26 cellular contexts compared by ENCODE assay signal in genomic region chr4:100929753-100930152, GRCh38.
DNase-seq lines count a peak whose midpoint lies in the region; ATAC-seq and TF ChIP-seq lines count a peak whose summit lies in the region.
"Had no signal": no experiment of that assay in that cellular context is flagged by ENCODE, and none has a peak within 500 bp of the region (broad histone marks: within the 10 kb centered on the region; RNA-seq: fewer than 3 reads in every experiment).

No MANE protein-coding gene starts in this region.

- DNase-seq in A673 (ENCODE audit: low spot score) (peak; percentile 17), COLO668 (lab: John Stamatoyannopoulos, UW; ENCODE audit: unreplicated experiment) (peak; percentile 39), NCI-H146 (lab: John Stamatoyannopoulos, UW) (peak; percentile 67), NCI-H82 treated with DMSO at 0.1 percent for 48 hours (lab: John Stamatoyannopoulos, UW; ENCODE audit: unreplicated experiment) (peak; percentile 69), prostate gland (ENCODE audit: low spot score) (no peak)
- DNase-seq in stimulated activated CD4-positive, alpha-beta T cell treated with anti-CD3 and anti-CD28 coated beads, Interleukin-1b, Interleukin-23, amount 100 ng/mL, for 48 hours, result no peak
- DNase-seq: activated CD4-positive, alpha-beta T cell treated with anti-CD3 and anti-CD28 coated beads, Interleukin-2, amount 50 U/mL, for 1 hour; activated effector memory CD4-positive, alpha-beta T cell treated with anti-CD3 and anti-CD28 coated beads, Interleukin-2, amount 50 U/mL, for 16 hours; activated naive CD8-positive, alpha-beta T cell treated with anti-CD3 and anti-CD28 coated beads for 36 hours; activated T-cell treated with anti-CD3 and anti-CD28 coated beads, Interleukin-2, amount 50 U/mL, for 24 hours; anterior cingulate cortex; esophagus squamous epithelium; foreskin keratinocyte; GOT3; heart left ventricle; naive thymus-derived CD8-positive, alpha-beta T cell; NCI-H526 treated with DMSO at 0.1 percent for 48 hours; occipital lobe; stimulated activated CD4-positive, alpha-beta T cell treated with anti-CD3 and anti-CD28 coated beads, Interleukin-4, amount 100 ng/mL, for 4 hours; T1000; trophoblast cell had no signal

- 76% methylated on average over 1 of the region's 1 CpG for WGBS in prostate gland

- H3K4me1 ChIP-seq in A673 (ENCODE audit: insufficient read depth, low read length, poor library complexity, severe bottlenecking) (no peaks in the 10 kb centered on the region), prostate gland (replicated peaks) (no peaks in the 10 kb centered on the region)
- H3K4me1 ChIP-seq: breast epithelium, foreskin keratinocyte had no signal

- CTCF ChIA-PET in A673 (lab: Charles Lee), result no interaction called here

- no TSS peak for BruUV-seq in A673 (replicated peaks; lab: Mats Ljungman, UMichigan)

- no peak for ATAC-seq in GM18867 (IDR thresholded peaks at IDR 0.05; ENCODE audit: unreplicated experiment)
- ATAC-seq: foreskin keratinocyte; heart left ventricle; naive thymus-derived CD8-positive, alpha-beta T cell had no signal

- no peaks in the 10 kb centered on the region for H3K27me3 ChIP-seq in A673 (replicated peaks; ENCODE audit: insufficient read depth, low read depth, low read length, poor library complexity)
- no peaks in the 10 kb centered on the region for H3K27me3 ChIP-seq in prostate gland (replicated peaks; ENCODE audit: insufficient read depth)
- H3K27me3 ChIP-seq: BLaER1 treated with 17β-estradiol and CSF1 and Interleukin-3, amounts not matched to agents 10 nM and 100 nM; breast epithelium; esophagus squamous epithelium; foreskin keratinocyte; heart left ventricle; SJSA1 had no signal

- no peak overlapping the region for H3K4me3 ChIP-seq in A673 (ENCODE audit: low read depth, low read length, poor library complexity, severe bottlenecking)
- no peak overlapping the region for H3K4me3 ChIP-seq in prostate gland
- H3K4me3 ChIP-seq: BLaER1 treated with 17β-estradiol and CSF1 and Interleukin-3, amounts not matched to agents 10 nM and 100 nM; breast epithelium; esophagus squamous epithelium; heart left ventricle; lung; SJSA1 had no signal

- TF ChIP-seq CTCF in A673 (conservative IDR thresholded peaks at IDR 0.05; ENCODE audit: low read depth, low read length) (no peak), prostate gland (IDR thresholded peaks at IDR 0.05) (no peak)

- intact Hi-C loops in A673 (cut with micrococcal nuclease; ENCODE audit: unreplicated experiment) (no loop called here), prostate gland (cut with DNase I) (no loop called here)

- no peaks in the 10 kb centered on the region for H3K9me3 ChIP-seq in A673 (ENCODE audit: low read depth, low read length, poor library complexity, severe bottlenecking)
- H3K9me3 ChIP-seq in prostate gland, result no peaks in the 10 kb centered on the region
- H3K9me3 ChIP-seq: BLaER1 treated with 17β-estradiol and CSF1 and Interleukin-3, amounts not matched to agents 10 nM and 100 nM; breast epithelium; esophagus squamous epithelium; heart left ventricle; SJSA1 had no signal

- POLR2A ChIA-PET in A673 (lab: Charles Lee; ENCODE audit: low non-redundant PET), result no interaction called here

- H3K27ac ChIP-seq in A673 (ENCODE audit: low read depth, low read length, poor library complexity, severe bottlenecking) (no peak overlapping the region), prostate gland (no peak overlapping the region)
- H3K27ac ChIP-seq: BLaER1 treated with 17β-estradiol and CSF1 and Interleukin-3, amounts not matched to agents 10 nM and 100 nM; breast epithelium; esophagus squamous epithelium; foreskin keratinocyte; heart left ventricle; SJSA1 had no signal

- H3K36me3 ChIP-seq in A673 (ENCODE audit: insufficient read depth, low read length, poor library complexity, severe bottlenecking) (no peaks in the 10 kb centered on the region), prostate gland (no peaks in the 10 kb centered on the region)
- H3K36me3 ChIP-seq: BLaER1 treated with 17β-estradiol and CSF1 and Interleukin-3, amounts not matched to agents 10 nM and 100 nM; breast epithelium; esophagus squamous epithelium; heart left ventricle; SJSA1 had no signal

- TF ChIP-seq POLR2A in prostate gland (IDR thresholded peaks at IDR 0.05), result no peak

Comparison
In these comparisons a context has a peak if more than half of its experiments do, and no peak if none do; other contexts are left out.
1. DNase-seq: peak in A673 (single experiment), COLO668 (single experiment), NCI-H146 (single experiment) and NCI-H82 treated with DMSO at 0.1 percent for 48 hours (single experiment); none in prostate gland (single experiment) and stimulated activated CD4-positive, alpha-beta T cell treated with anti-CD3 and anti-CD28 coated beads, Interleukin-1b, Interleukin-23, amount 100 ng/mL, for 48 hours (single experiment).